8 cellular contexts compared by ENCODE assay signal in genomic region chr16:67199011-67199807, GRCh38. TPM values are rescaled to one million over a fixed set of nuclear protein-coding genes. Genes with fewer than 3 reads are reported as not detected.
A peak's percentile ranks its signal among the peaks of the same experiment; 100 is the strongest.
DNase-seq lines count a peak whose midpoint lies in the region; ATAC-seq and TF ChIP-seq lines count a peak whose summit lies in the region.

TSS of gene ELMO3 (plus strand) at chr16:67199131. CDS start at chr16:67199327, 196 bp downstream.

- TF ChIP-seq RAD21 in HCT116 (IDR thresholded peaks at IDR 0.05; ENCODE audit: low read depth), result no peak

- DNase-seq in HCT116 (ENCODE audit: low read depth, low spot score) (no peak), activated B cell treated with CpG ODN at 0.5 μM for 24 hours (no peak), smooth muscle cell (lab: John Stamatoyannopoulos, UW; ENCODE audit: unreplicated experiment) (no peak), DMS 273 (lab: John Stamatoyannopoulos, UW; ENCODE audit: unreplicated experiment) (no peak)
- no peak for DNase-seq in stimulated activated CD4-positive, alpha-beta T cell treated with anti-CD3 and anti-CD28 coated beads, Interleukin-4, amount 100 ng/mL, for 24 hours
- no peak for DNase-seq in stimulated activated CD4-positive, alpha-beta T cell treated with anti-CD3 and anti-CD28 coated beads, Interleukin-15, amount 100 ng/mL, for 24 hours

- H3K4me3 ChIP-seq in HCT116 (replicated peaks in 1 of 2; ENCODE audit: low read depth in 1 of 2, low read length in 2 of 2), result peak within 1 kb of the TSS; percentile 78
- peak within 1 kb of the TSS; percentile 60 for H3K4me3 ChIP-seq in iPS-11a (ENCODE audit: low read depth, low read length)
- peak within 1 kb of the TSS; percentile 34 for H3K4me3 ChIP-seq in smooth muscle cell

- ATAC-seq in HCT116, result peak; percentile 77
- ATAC-seq in activated B cell treated with CpG ODN at 0.5 μM for 24 hours (ENCODE audit: low read depth), result peak; percentile 20
- ATAC-seq in HG02840 (IDR thresholded peaks at IDR 0.05; ENCODE audit: low FRiP score, unreplicated experiment), result no peak

- H3K27ac ChIP-seq in HCT116 (ENCODE audit: low read depth, low read length) (peak within 1 kb of the TSS; percentile 99), smooth muscle cell (ENCODE audit: low read depth) (no peak within 1 kb of the TSS)

- H3K79me2 ChIP-seq in HCT116 (ENCODE audit: insufficient read depth, low read length), result peaks cover 35% of the 10 kb centered on the region
- peaks cover 2% of the 10 kb centered on the region for H3K79me2 ChIP-seq in smooth muscle cell (ENCODE audit: low read depth)

- no peaks in the 10 kb centered on the region for H3K9me3 ChIP-seq in HCT116 (ENCODE audit: control insufficient read depth in 1 of 2, insufficient read depth in 1 of 2, low read depth in 1 of 2, low read length in 2 of 2)
- H3K9me3 ChIP-seq in smooth muscle cell (replicated peaks; ENCODE audit: low read depth), result no peaks in the 10 kb centered on the region

- no peaks in the 10 kb centered on the region for H3K27me3 ChIP-seq in HCT116 (ENCODE audit: insufficient read depth, low read length)
- no peaks in the 10 kb centered on the region for H3K27me3 ChIP-seq in smooth muscle cell (ENCODE audit: low read depth)

- peaks cover 8% of the 10 kb centered on the region for H3K4me1 Mint-ChIP-seq in activated B cell treated with CpG ODN at 0.5 μM for 24 hours

- H3K4me1 ChIP-seq in HCT116 (ENCODE audit: control insufficient read depth in 1 of 2, insufficient read depth in 2 of 2, low read length in 2 of 2) (peaks cover 15 to 33% of the 10 kb centered on the region in 2 experiments), smooth muscle cell (ENCODE audit: low read depth) (no peaks in the 10 kb centered on the region)

- H3K9me3 Mint-ChIP-seq in activated B cell treated with CpG ODN at 0.5 μM for 24 hours, result no peaks in the 10 kb centered on the region

- no peak within 1 kb of the TSS for H3K4me3 Mint-ChIP-seq in activated B cell treated with CpG ODN at 0.5 μM for 24 hours

- no peak within 1 kb of the TSS for H2AFZ ChIP-seq in HCT116 (ENCODE audit: low read depth, low read length, poor library complexity, severe bottlenecking)
- H2AFZ ChIP-seq in smooth muscle cell (ENCODE audit: low read depth), result no peak within 1 kb of the TSS

- TF ChIP-seq CTCF in HCT116 (IDR thresholded peaks at IDR 0.05 in 2 of 3, conservative IDR thresholded peaks at IDR 0.05 in 1 of 3; ENCODE audit: borderline replicate concordance in 1 of 3, insufficient read depth in 1 of 3, low read depth in 2 of 3, low read length in 2 of 3) (peak in 2 of 3 experiments; percentile 58 to 75; a peak in 4 of 6 replicates), activated B cell treated with CpG ODN at 0.5 μM for 24 hours (IDR thresholded peaks at IDR 0.05) (no peak), smooth muscle cell (IDR thresholded peaks at IDR 0.05; ENCODE audit: borderline replicate concordance, insufficient read depth, poor library complexity, severe bottlenecking) (peak; percentile 56)

- BruUV-seq in HCT116 (replicated peaks; lab: Mats Ljungman, UMichigan), result no TSS peak

- TF ChIP-seq POLR2A in HCT116 (IDR thresholded peaks at IDR 0.05; ENCODE audit: borderline replicate concordance, extremely low read depth, insufficient read depth, insufficient read length), result peak; percentile 16

- intact Hi-C loops in HCT116 (cut with micrococcal nuclease) (no loop called here), activated B cell treated with CpG ODN at 0.5 μM for 24 hours (cut with micrococcal nuclease) (no loop called here)

- peak within 1 kb of the TSS; percentile 65 for H3K27ac Mint-ChIP-seq in activated B cell treated with CpG ODN at 0.5 μM for 24 hours

- RAD21 ChIA-PET in HCT116 (lab: Charles Lee; ENCODE audit: low non-redundant PET in 1 of 2, low total read pairs in 2 of 2, uncharacterized antibody in 2 of 2, unreplicated experiment in 2 of 2), result no interaction called here

- CTCF ChIA-PET in HCT116 (lab: Charles Lee), result interaction anchor here (0.8 to 2.3 kb wide), 20 partner anchors 10 to 304 kb away, joined by 3 to 14 read pairs (median 5); partner anchors contain the start of genes ATP6V0D1, FHOD1 and TMEM208
- CTCF ChIA-PET in activated B cell treated with CpG ODN at 0.5 μM for 24 hours (lab: Charles Lee), result no interaction called here

- H3K4me2 ChIP-seq in HCT116 (ENCODE audit: low read length) (peak within 1 kb of the TSS; percentile 97), smooth muscle cell (peak within 1 kb of the TSS; percentile 73)

- H3K36me3 ChIP-seq in HCT116 (ENCODE audit: control insufficient read depth in 1 of 2, insufficient read depth in 2 of 2, low read length in 2 of 2), result peaks cover 32 to 45% of the 10 kb centered on the region in 2 experiments; a peak in 3 of 4 replicates
- H3K36me3 ChIP-seq in smooth muscle cell (ENCODE audit: low read depth), result no peaks in the 10 kb centered on the region

- peaks cover 74% of the 10 kb centered on the region for H3K36me3 Mint-ChIP-seq in activated B cell treated with CpG ODN at 0.5 μM for 24 hours (ENCODE audit: low read depth)

- POLR2A ChIA-PET in HCT116 (lab: Charles Lee), result interaction anchor here (2.3 kb wide), 1 partner anchor 46 kb away, joined by 8 read pairs; no protein-coding TSS in a partner anchor
- POLR2A ChIA-PET in activated B cell treated with CpG ODN at 0.5 μM for 24 hours (lab: Charles Lee), result interaction anchor here (0.6 to 1.7 kb wide), 2 partner anchors 45 to 151 kb away, joined by 6 read pairs; no protein-coding TSS in a partner anchor

- H3K9ac ChIP-seq in HCT116 (ENCODE audit: low read length), result peak within 1 kb of the TSS; percentile 75
- H3K9ac ChIP-seq in smooth muscle cell (ENCODE audit: low read depth), result no peak within 1 kb of the TSS

- no peaks in the 10 kb centered on the region; the same call in 1 of the 2 replicates for H4K20me1 ChIP-seq in HCT116 (ENCODE audit: insufficient read depth)
- peaks cover 31% of the 10 kb centered on the region for H4K20me1 ChIP-seq in smooth muscle cell (ENCODE audit: low read depth)

- no peaks in the 10 kb centered on the region for H3K27me3 Mint-ChIP-seq in activated B cell treated with CpG ODN at 0.5 μM for 24 hours

- H3F3A ChIP-seq in smooth muscle cell (ENCODE audit: low read depth), result peaks cover 7% of the 10 kb centered on the region

- WGBS in smooth muscle cell (ENCODE audit: low lambda C conversion rate), result 21% methylated on average over 26 of the region's 61 CpGs

- no peaks in the 10 kb centered on the region for H3K9me2 ChIP-seq in HCT116 (ENCODE audit: insufficient read depth)

TF ChIP-seq in HCT116, 20 proteins besides CTCF, POLR2A, EP300 and RAD21:
- peak; percentile 58; the same call in 1 of the 2 replicates for TF ChIP-seq ZFX (IDR thresholded peaks at IDR 0.05)
- TF ChIP-seq POLR2AphosphoS5 (IDR thresholded peaks at IDR 0.05; ENCODE audit: low read depth, low read length), result peak; percentile 83
- no peak for TF ChIP-seq CEBPB (IDR thresholded peaks at IDR 0.05; ENCODE audit: low read depth)
- peak; percentile 32 for TF ChIP-seq YY1 (IDR thresholded peaks at IDR 0.05; ENCODE audit: extremely low read depth, insufficient replicate concordance, low read depth, low read length)

RNA-seq across cellular contexts. Expression of gene ELMO3, which starts in this region (rescaled TPM):
- total RNA-seq in HCT116 (2021; ENCODE audit: unreplicated experiment) (45.8 TPM), activated B cell treated with CpG ODN at 0.5 μM for 24 hours (6.8 and 6.9 TPM in 2 replicates), smooth muscle cell (3.8 and 6.7 TPM in 2 replicates)
- 53.4 and 60.6 TPM in 2 replicates for polyA plus RNA-seq in HCT116 (2012)
- 2.2 and 7.8 TPM in 2 replicates for polyA plus RNA-seq in smooth muscle cell
